1 cellular context compared by ENCODE assay signal in the genomic region with DNA sequence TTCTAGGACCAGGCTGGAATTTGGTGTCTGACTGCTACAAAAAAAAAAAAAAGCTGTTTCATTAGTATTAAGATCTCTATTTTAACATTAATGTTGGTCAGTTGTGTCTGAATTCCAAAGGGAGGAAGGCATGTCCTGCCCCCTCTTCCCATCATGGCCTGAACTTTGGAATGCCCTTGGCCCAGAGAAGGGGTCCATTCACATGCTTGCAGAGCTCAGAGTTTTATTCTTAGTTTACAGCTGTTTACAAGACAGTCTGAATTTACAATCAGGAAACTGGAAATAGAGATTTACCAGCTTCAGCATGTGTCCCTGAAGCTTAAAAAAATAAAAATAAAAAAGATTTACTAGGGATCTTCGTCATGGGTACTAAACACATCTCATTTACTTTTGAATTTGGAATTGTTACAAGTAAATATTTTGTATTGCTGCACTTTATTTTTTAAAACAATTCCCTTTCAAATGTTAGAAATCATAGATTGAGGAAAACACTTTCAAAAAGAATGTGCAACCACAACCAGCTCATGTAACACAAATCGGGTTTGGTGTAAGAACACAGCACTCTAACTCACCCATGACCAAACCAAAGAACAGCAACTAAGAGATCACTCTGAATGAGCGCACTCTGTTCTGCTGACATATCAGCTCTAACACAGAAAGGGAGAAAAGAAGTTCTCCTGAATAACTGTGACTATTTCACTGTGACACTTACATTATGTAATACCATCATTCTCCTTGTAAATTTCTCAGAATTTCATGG.
A peak's percentile ranks its signal among the peaks of the same experiment; 100 is the strongest.
TF ChIP-seq lines count a peak whose summit lies in the region.

No MANE protein-coding gene starts in this region.

TF ChIP-seq in liver, 16 proteins besides CTCF, POLR2A, EP300 and RAD21:
- TF ChIP-seq, protein P1, sequence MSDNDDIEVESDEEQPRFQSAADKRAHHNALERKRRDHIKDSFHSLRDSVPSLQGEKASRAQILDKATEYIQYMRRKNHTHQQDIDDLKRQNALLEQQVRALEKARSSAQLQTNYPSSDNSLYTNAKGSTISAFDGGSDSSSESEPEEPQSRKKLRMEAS (IDR thresholded peaks at IDR 0.05), result peak; percentile 18
- TF ChIP-seq, protein P2, sequence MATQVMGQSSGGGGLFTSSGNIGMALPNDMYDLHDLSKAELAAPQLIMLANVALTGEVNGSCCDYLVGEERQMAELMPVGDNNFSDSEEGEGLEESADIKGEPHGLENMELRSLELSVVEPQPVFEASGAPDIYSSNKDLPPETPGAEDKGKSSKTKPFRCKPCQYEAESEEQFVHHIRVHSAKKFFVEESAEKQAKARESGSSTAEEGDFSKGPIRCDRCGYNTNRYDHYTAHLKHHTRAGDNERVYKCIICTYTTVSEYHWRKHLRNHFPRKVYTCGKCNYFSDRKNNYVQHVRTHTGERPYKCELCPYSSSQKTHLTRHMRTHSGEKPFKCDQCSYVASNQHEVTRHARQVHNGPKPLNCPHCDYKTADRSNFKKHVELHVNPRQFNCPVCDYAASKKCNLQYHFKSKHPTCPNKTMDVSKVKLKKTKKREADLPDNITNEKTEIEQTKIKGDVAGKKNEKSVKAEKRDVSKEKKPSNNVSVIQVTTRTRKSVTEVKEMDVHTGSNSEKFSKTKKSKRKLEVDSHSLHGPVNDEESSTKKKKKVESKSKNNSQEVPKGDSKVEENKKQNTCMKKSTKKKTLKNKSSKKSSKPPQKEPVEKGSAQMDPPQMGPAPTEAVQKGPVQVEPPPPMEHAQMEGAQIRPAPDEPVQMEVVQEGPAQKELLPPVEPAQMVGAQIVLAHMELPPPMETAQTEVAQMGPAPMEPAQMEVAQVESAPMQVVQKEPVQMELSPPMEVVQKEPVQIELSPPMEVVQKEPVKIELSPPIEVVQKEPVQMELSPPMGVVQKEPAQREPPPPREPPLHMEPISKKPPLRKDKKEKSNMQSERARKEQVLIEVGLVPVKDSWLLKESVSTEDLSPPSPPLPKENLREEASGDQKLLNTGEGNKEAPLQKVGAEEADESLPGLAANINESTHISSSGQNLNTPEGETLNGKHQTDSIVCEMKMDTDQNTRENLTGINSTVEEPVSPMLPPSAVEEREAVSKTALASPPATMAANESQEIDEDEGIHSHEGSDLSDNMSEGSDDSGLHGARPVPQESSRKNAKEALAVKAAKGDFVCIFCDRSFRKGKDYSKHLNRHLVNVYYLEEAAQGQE (IDR thresholded peaks at IDR 0.05), result no peak
- TF ChIP-seq NR2F2 (IDR thresholded peaks at IDR 0.05) (peak; percentile 64), YY1 (IDR thresholded peaks at IDR 0.05) (no peak)
